8 cellular contexts compared by ENCODE assay signal in the genomic region with DNA sequence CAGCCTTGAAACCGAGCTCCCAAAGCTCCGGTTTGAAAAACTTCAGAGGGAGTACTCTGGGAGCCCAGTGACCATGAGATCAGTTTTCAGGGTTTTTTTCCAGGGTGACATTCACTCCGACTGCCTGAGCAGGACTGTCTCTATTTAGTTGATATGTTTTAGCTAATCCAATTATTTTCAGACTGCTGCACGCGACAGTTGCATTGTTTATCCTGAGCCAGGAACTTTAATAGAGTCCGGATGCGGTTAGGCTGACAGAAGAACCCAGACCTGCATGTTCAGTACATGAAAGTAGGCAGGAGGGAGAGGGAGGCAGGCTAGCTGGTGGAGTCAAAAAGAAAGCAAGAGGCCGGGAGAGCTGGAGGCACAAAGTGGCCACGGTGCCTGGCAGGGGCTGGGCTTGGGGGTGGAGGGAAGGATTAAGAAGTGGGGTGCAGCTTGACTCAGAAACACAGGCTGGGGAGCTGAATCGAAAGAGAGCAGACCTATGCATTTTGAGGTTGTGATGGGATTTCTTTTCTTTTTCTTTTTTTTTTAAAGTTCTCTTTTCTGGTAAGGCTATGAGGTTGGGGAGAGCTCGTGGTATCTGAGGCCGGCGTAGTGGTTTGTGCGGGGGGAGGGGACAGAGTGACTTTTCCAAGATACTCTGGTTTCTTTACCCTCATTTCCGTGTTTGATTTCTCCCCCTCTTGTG. TPM values are rescaled to one million over a fixed set of nuclear protein-coding genes. Genes with fewer than 3 reads are reported as not detected.
A peak's percentile ranks its signal among the peaks of the same experiment; 100 is the strongest.
DNase-seq lines count a peak whose midpoint lies in the region; ATAC-seq, FAIRE-seq and TF ChIP-seq lines count a peak whose summit lies in the region.

No MANE protein-coding gene starts in this region.

- CTCF ChIA-PET in PC-3 (lab: Charles Lee), result interaction anchor here (0.6 kb wide), 1 partner anchor 11 kb away, joined by 3 read pairs; no protein-coding TSS in a partner anchor

- no peak overlapping the region for H3K9ac ChIP-seq in PC-3 (ENCODE audit: low read length)
- peak overlapping the region; percentile 17 for H3K9ac ChIP-seq in smooth muscle cell (ENCODE audit: low read depth)

- TF ChIP-seq POLR2A in GM12891 (IDR thresholded peaks at IDR 0.05; ENCODE audit: low read depth, low read length), result no peak; the same call in 1 of the 2 replicates

- no peaks in the 10 kb centered on the region for H4K20me1 ChIP-seq in PC-3 (ENCODE audit: low read length)
- H4K20me1 ChIP-seq in smooth muscle cell (ENCODE audit: low read depth), result peaks cover 21% of the 10 kb centered on the region

- H3K4me1 ChIP-seq in PC-3 (ENCODE audit: insufficient read depth, low read length), result peaks cover 13% of the 10 kb centered on the region
- H3K4me1 ChIP-seq in smooth muscle cell (ENCODE audit: low read depth), result peaks cover 47% of the 10 kb centered on the region

- H3K36me3 ChIP-seq in H7 (replicated peaks; ENCODE audit: control insufficient read depth, insufficient read depth, low read length), result no peaks in the 10 kb centered on the region
- no peaks in the 10 kb centered on the region for H3K36me3 ChIP-seq in PC-3 (ENCODE audit: low read depth, low read length)
- no peaks in the 10 kb centered on the region for H3K36me3 ChIP-seq in smooth muscle cell (ENCODE audit: low read depth)

- H3K27me3 ChIP-seq in H7 (ENCODE audit: control insufficient read depth, insufficient read depth, low read length) (peaks cover 76% of the 10 kb centered on the region), PC-3 (ENCODE audit: low read length) (no peaks in the 10 kb centered on the region), smooth muscle cell (ENCODE audit: low read depth) (no peaks in the 10 kb centered on the region)

- DNase-seq in GM12891 (ENCODE audit: insufficient read length, low spot score) (no peak), H7 (peak; percentile 46), PC-3 (peak; percentile 47), astrocyte of the spinal cord (ENCODE audit: low read depth, low spot score) (peak; percentile 59), smooth muscle cell (lab: John Stamatoyannopoulos, UW; ENCODE audit: unreplicated experiment) (no peak), cerebellar nuclear complex (lab: John Stamatoyannopoulos, UW) (no peak), midbrain (lab: John Stamatoyannopoulos, UW) (no peak), omental fat pad (ENCODE audit: low spot score) (no peak)

- H3K9me3 ChIP-seq in PC-3 (ENCODE audit: low read length) (no peaks in the 10 kb centered on the region), smooth muscle cell (replicated peaks; ENCODE audit: low read depth) (no peaks in the 10 kb centered on the region)

- BruUV-seq in PC-3 (replicated peaks; lab: Mats Ljungman, UMichigan), result no TSS peak

- peak; percentile 87 for FAIRE-seq in GM12891 (lab: Jason Lieb, UNC)

- peaks cover 29% of the 10 kb centered on the region for H3K79me2 ChIP-seq in PC-3 (ENCODE audit: low read length)
- peaks cover 25% of the 10 kb centered on the region for H3K79me2 ChIP-seq in smooth muscle cell (ENCODE audit: low read depth)

- H3F3A ChIP-seq in PC-3 (ENCODE audit: low read length, unreplicated experiment) (no peaks in the 10 kb centered on the region), smooth muscle cell (ENCODE audit: low read depth) (peaks cover 3% of the 10 kb centered on the region)

- POLR2A ChIA-PET in PC-3 (lab: Charles Lee; ENCODE audit: unreplicated experiment), result no interaction called here

- peak; percentile 86 for ATAC-seq in PC-3
- ATAC-seq in omental fat pad (ENCODE audit: low FRiP score), result no peak

- H3K27ac ChIP-seq in PC-3 (ENCODE audit: low read length) (no peak overlapping the region), smooth muscle cell (ENCODE audit: low read depth) (peak overlapping the region; percentile 60)

- H2AFZ ChIP-seq in PC-3 (ENCODE audit: low read length) (no peak overlapping the region), smooth muscle cell (ENCODE audit: low read depth) (peak overlapping the region; percentile 8)

- H3K4me2 ChIP-seq in PC-3 (ENCODE audit: low read length) (peak overlapping the region; percentile 63), smooth muscle cell (peak overlapping the region; percentile 88)

- no peak for TF ChIP-seq CTCF in PC-3 (conservative IDR thresholded peaks at IDR 0.05; ENCODE audit: low read depth, low read length)
- no peak for TF ChIP-seq CTCF in astrocyte of the spinal cord (IDR thresholded peaks at IDR 0.05; ENCODE audit: low read depth, low read length)
- no peak for TF ChIP-seq CTCF in smooth muscle cell (IDR thresholded peaks at IDR 0.05; ENCODE audit: borderline replicate concordance, insufficient read depth, poor library complexity, severe bottlenecking)
- TF ChIP-seq CTCF in omental fat pad (IDR thresholded peaks at IDR 0.05), result no peak

- intact Hi-C loops in PC-3 (cut with micrococcal nuclease), result no loop called here

- H3K4me3 ChIP-seq in H7 (ENCODE audit: insufficient read depth, low read depth, low read length) (no peak overlapping the region; the same call in 1 of the 2 replicates), PC-3 (ENCODE audit: low read length) (no peak overlapping the region), astrocyte of the spinal cord (ENCODE audit: low read depth, low read length) (no peak overlapping the region), smooth muscle cell (peak overlapping the region; percentile 24)

- in situ Hi-C loops in astrocyte of the spinal cord (cut with HindIII; ENCODE audit: low sequenced_read_pairs), result no loop called here

- no peaks in the 10 kb centered on the region for H3K9me2 ChIP-seq in PC-3 (replicated peaks; ENCODE audit: low read length)

- WGBS in smooth muscle cell (ENCODE audit: low lambda C conversion rate), result 14% methylated on average over 15 of the region's 15 CpGs

TF ChIP-seq in GM12891, 5 proteins besides CTCF, POLR2A, EP300 and RAD21:
- TF ChIP-seq POU2F2 (IDR thresholded peaks at IDR 0.05; ENCODE audit: low read depth, low read length) (peak; percentile 63; the same call in 1 of the 2 replicates), TAF1 (IDR thresholded peaks at IDR 0.05; ENCODE audit: low read depth, low read length) (no peak)

RNA-seq across cellular contexts. Expression of a gene that starts 5.7 kb away (rescaled TPM):
- polyA plus RNA-seq in GM12891 (2012; ENCODE audit: low read depth, missing spikeins), result 7.1 TPM
- 0.11 and 1.1 TPM in 2 replicates for total RNA-seq in H7 (2014; rRNA removed; shearing (Covaris generic))
- total RNA-seq in PC-3 (2014; rRNA removed) (2.6 and 3.6 TPM in 2 replicates), smooth muscle cell (2.3 and 5.2 TPM in 2 replicates), omental fat pad (1 to 10 TPM in 3 of 4 donors, under 1 TPM in 1; 0.28 to 3.1 (median 1.3) TPM)
- polyA plus RNA-seq in smooth muscle cell, result 6.9 and 22.6 TPM in 2 replicates

Comparison
In these comparisons a context has a peak if more than half of its experiments do, and no peak if none do; other contexts are left out.
1. DNase-seq: peak in H7 (single experiment), PC-3 (single experiment) and astrocyte of the spinal cord (single experiment); none in GM12891 (single experiment), smooth muscle cell (single experiment), cerebellar nuclear complex (0 of 2), midbrain (single experiment) and omental fat pad (single experiment).